20 cellular contexts compared by ENCODE assay signal in the genomic region with DNA sequence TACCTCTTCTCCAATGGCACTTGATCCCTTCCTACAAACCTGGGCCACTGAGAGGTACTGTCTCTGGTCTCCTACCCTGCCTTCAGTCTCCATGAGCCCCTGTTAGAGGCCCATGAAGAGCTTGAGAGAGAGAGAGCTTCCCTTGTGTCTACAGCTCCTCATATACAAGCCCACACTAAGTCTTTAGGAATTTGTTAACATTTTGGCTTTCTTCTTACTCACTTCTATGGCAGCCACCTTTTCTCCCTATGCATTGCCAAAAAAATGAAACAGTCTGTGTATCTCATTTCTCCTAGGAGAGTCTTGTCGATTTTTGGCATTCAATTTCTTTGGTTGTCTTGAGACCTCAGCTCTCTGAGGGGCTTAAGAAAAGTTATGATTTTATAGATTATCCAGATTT.
DNase-seq lines count a peak whose midpoint lies in the region; ATAC-seq and TF ChIP-seq lines count a peak whose summit lies in the region.
"Had no signal": no experiment of that assay in that cellular context is flagged by ENCODE, and none has a peak within 500 bp of the region (broad histone marks: within the 10 kb centered on the region; RNA-seq: fewer than 3 reads in every experiment).

No MANE protein-coding gene starts in this region.

- ATAC-seq in PC-3: peak; percentile 29; the same call in 1 of the 2 replicates
- no peak for ATAC-seq in GM19351 (IDR thresholded peaks at IDR 0.05; ENCODE audit: unreplicated experiment)
- ATAC-seq in GM21786 (IDR thresholded peaks at IDR 0.05; ENCODE audit: unreplicated experiment): no peak
- ATAC-seq: activated CD8-positive, alpha-beta T cell treated with anti-CD3 and anti-CD28 coated beads, Interleukin-2, amount 10 ng/mL, durations not matched to agents 7 days and 5 days; activated T-cell treated with anti-CD3 and anti-CD28 coated beads, Interleukin-2, amount 50 U/mL, for 4 hours; left lung; mucosa of descending colon had no signal

- intact Hi-C loops in PC-3 (cut with micrococcal nuclease): no loop called here

- H3F3A ChIP-seq in PC-3 (ENCODE audit: low read length, unreplicated experiment): no peaks in the 10 kb centered on the region

- H3K4me1 ChIP-seq in PC-3 (ENCODE audit: insufficient read depth, low read length) (no peaks in the 10 kb centered on the region), osteoblast (ENCODE audit: insufficient read depth, low read length) (peaks cover 24% of the 10 kb centered on the region)
- H3K4me1 ChIP-seq: left lung had no signal

- POLR2A ChIA-PET in PC-3 (lab: Charles Lee; ENCODE audit: unreplicated experiment): no interaction called here

- H2AFZ ChIP-seq in PC-3 (ENCODE audit: low read length): no peak overlapping the region
- H2AFZ ChIP-seq in osteoblast (ENCODE audit: low read length): no peak overlapping the region

- no peak overlapping the region for H3K4me3 ChIP-seq in PC-3 (ENCODE audit: low read length)
- no peak overlapping the region for H3K4me3 ChIP-seq in osteoblast (ENCODE audit: insufficient read depth, low read length)
- H3K4me3 ChIP-seq: left lung, mucosa of descending colon, SJSA1, thoracic aorta had no signal

- H3K79me2 ChIP-seq in PC-3 (ENCODE audit: low read length) (no peaks in the 10 kb centered on the region), osteoblast (ENCODE audit: insufficient read depth, low read length) (no peaks in the 10 kb centered on the region)

- CTCF ChIA-PET in PC-3 (lab: Charles Lee): no interaction called here

- H3K9me3 ChIP-seq in PC-3 (ENCODE audit: low read length) (no peaks in the 10 kb centered on the region), osteoblast (ENCODE audit: low read depth, low read length) (no peaks in the 10 kb centered on the region)
- H3K9me3 ChIP-seq: left lung, mucosa of descending colon, SJSA1, thoracic aorta had no signal

- H4K20me1 ChIP-seq in PC-3 (ENCODE audit: low read length): no peaks in the 10 kb centered on the region
- H4K20me1 ChIP-seq in osteoblast (ENCODE audit: insufficient read depth, low read length): no peaks in the 10 kb centered on the region

- H3K27me3 ChIP-seq in PC-3 (ENCODE audit: low read length): no peaks in the 10 kb centered on the region
- H3K27me3 ChIP-seq in osteoblast (ENCODE audit: insufficient read depth, low read length): no peaks in the 10 kb centered on the region
- H3K27me3 ChIP-seq: brain microvascular endothelial cell, left lung, SJSA1 had no signal

- no peak overlapping the region for H3K4me2 ChIP-seq in PC-3 (ENCODE audit: low read length)
- H3K4me2 ChIP-seq in osteoblast (ENCODE audit: insufficient read depth, low read length): peak overlapping the region; percentile 3

- TF ChIP-seq CTCF in PC-3 (conservative IDR thresholded peaks at IDR 0.05; ENCODE audit: low read depth, low read length) (no peak), osteoblast (IDR thresholded peaks at IDR 0.05; ENCODE audit: extremely low read depth, low read depth, low read length) (no peak)

- no peaks in the 10 kb centered on the region for H3K9me2 ChIP-seq in PC-3 (replicated peaks; ENCODE audit: low read length)

- no TSS peak for BruUV-seq in PC-3 (replicated peaks; lab: Mats Ljungman, UMichigan)

- DNase-seq in EL (peak; percentile 72), PC-3 (peak; percentile 17), osteoblast (ENCODE audit: insufficient read length, low spot score, missing footprints) (peak; percentile 22), T-helper 1 cell (no peak)
- DNase-seq in activated effector memory CD4-positive, alpha-beta T cell treated with anti-CD3 and anti-CD28 coated beads, Interleukin-2, amount 50 U/mL, for 16 hours: no peak
- DNase-seq: activated CD4-positive, CD25-positive, alpha-beta regulatory T cell; activated CD8-positive, alpha-beta T cell treated with anti-CD3 and anti-CD28 coated beads, Interleukin-2, amount 10 ng/mL, durations not matched to agents 7 days and 5 days; activated T-cell treated with anti-CD3 and anti-CD28 coated beads, Interleukin-2, amount 50 U/mL, for 4 hours; brain microvascular endothelial cell; dermis blood vessel endothelial cell; DND-41; left lung; mucosa of descending colon; NCI-H1436 treated with DMSO at 0.1 percent for 48 hours; NCI-H2171 had no signal

- H3K9ac ChIP-seq in PC-3 (ENCODE audit: low read length): no peak overlapping the region

- no peak overlapping the region for H3K27ac ChIP-seq in PC-3 (ENCODE audit: low read length)
- H3K27ac ChIP-seq in cingulate gyrus (ENCODE audit: low read depth, low read length): peak overlapping the region; percentile 63
- H3K27ac ChIP-seq in osteoblast (ENCODE audit: low read depth, low read length): peak overlapping the region; percentile 8
- H3K27ac ChIP-seq: brain microvascular endothelial cell, left lung, SJSA1, thoracic aorta had no signal

- no peaks in the 10 kb centered on the region for H3K36me3 ChIP-seq in PC-3 (ENCODE audit: low read depth, low read length)
- no peaks in the 10 kb centered on the region for H3K36me3 ChIP-seq in osteoblast (ENCODE audit: insufficient read depth, low read length)
- H3K36me3 ChIP-seq: brain microvascular endothelial cell, left lung, SJSA1, thoracic aorta had no signal

Comparison
In these comparisons a context has a peak if more than half of its experiments do, and no peak if none do; other contexts are left out.
1. DNase-seq: peak in EL (single experiment), PC-3 (single experiment) and osteoblast (single experiment); none in T-helper 1 cell (0 of 5) and activated effector memory CD4-positive, alpha-beta T cell treated with anti-CD3 and anti-CD28 coated beads, Interleukin-2, amount 50 U/mL, for 16 hours (single experiment).